In genomic region chr17:80262291-80262690, GRCh38 we compare ENCODE assay signal across 7 cellular contexts. TPM values are rescaled to one million over a fixed set of nuclear protein-coding genes. Genes with fewer than 3 reads are reported as not detected.
DNase-seq lines count a peak whose midpoint lies in the region; ATAC-seq, FAIRE-seq and TF ChIP-seq lines count a peak whose summit lies in the region.

No MANE protein-coding gene starts in this region.

- H3K27ac Mint-ChIP-seq in H9, result peak overlapping the region; percentile 83 to 87 (median 83)

- no peaks in the 10 kb centered on the region for H3K23me2 ChIP-seq in H9 (ENCODE audit: insufficient read length, low read depth, low read length, poor library complexity, severe bottlenecking)

- H4K91ac ChIP-seq in H9 (ENCODE audit: insufficient read length, low read depth, low read length), result no peak overlapping the region

- H3K9me3 ChIP-seq in H9 (ENCODE audit: control insufficient read depth, low read depth, low read length) (no peaks in the 10 kb centered on the region), SK-N-MC (ENCODE audit: low read depth, low read length) (no peaks in the 10 kb centered on the region), skeletal muscle tissue (ENCODE audit: control insufficient read depth in 3 of 3, low read length in 3 of 3) (no peaks in the 10 kb centered on the region)

- H3K36me3 ChIP-seq in SK-N-MC (ENCODE audit: insufficient read depth, low read length) (no peaks in the 10 kb centered on the region), skeletal muscle tissue (ENCODE audit: control insufficient read depth in 3 of 3, insufficient read depth in 3 of 3, low read length in 3 of 3) (peaks cover 4 to 10% (median 8%) of the 10 kb centered on the region in 3 donors)

- H2BK120ac ChIP-seq in H9 (ENCODE audit: low read depth, low read length, poor library complexity, severe bottlenecking), result no peak overlapping the region

- no peak overlapping the region for H3K56ac ChIP-seq in H9 (ENCODE audit: insufficient read length, low read depth, low read length)

- ATAC-seq in HG03025 (IDR thresholded peaks at IDR 0.05; ENCODE audit: low FRiP score, unreplicated experiment), result no peak

- no peak overlapping the region for H2BK15ac ChIP-seq in H9 (ENCODE audit: low read depth, low read length)

- H2BK20ac ChIP-seq in H9 (ENCODE audit: low read depth, low read length, poor library complexity, severe bottlenecking), result no peak overlapping the region

- no peak overlapping the region for H3T11ph ChIP-seq in H9 (ENCODE audit: low read length)

- H3K4me3 ChIP-seq in SK-N-MC (peak overlapping the region; percentile 93; the same call in 1 of the 2 replicates), fibroblast of the aortic adventitia (ENCODE audit: low read depth, low read length) (peak overlapping the region; percentile 81), skeletal muscle tissue (ENCODE audit: low read length in 3 of 3) (peak overlapping the region; percentile 78 to 88 (median 88))

- H3K4me3 Mint-ChIP-seq in H9, result peak overlapping the region; percentile 67 to 88

- H3K14ac ChIP-seq in H9 (ENCODE audit: insufficient read depth, low read length), result no peak overlapping the region

- no peaks in the 10 kb centered on the region for H3K27me3 ChIP-seq in H9 (ENCODE audit: insufficient read depth, low read length)
- H3K27me3 ChIP-seq in skeletal muscle tissue (ENCODE audit: control insufficient read depth in 3 of 3, insufficient read depth in 3 of 3, low read length in 3 of 3), result no peaks in the 10 kb centered on the region

- H3K4me1 Mint-ChIP-seq in H9, result peaks cover 37 to 44% of the 10 kb centered on the region in 2 experiments

- H3K79me1 ChIP-seq in H9 (ENCODE audit: insufficient read depth, low read depth, low read length, poor library complexity, severe bottlenecking), result no peaks in the 10 kb centered on the region

- no peaks in the 10 kb centered on the region for H4K20me1 ChIP-seq in H9 (ENCODE audit: control insufficient read depth, insufficient read depth, insufficient read length)

- no peak for FAIRE-seq in D721Med (lab: Jason Lieb, UNC)

- H3K27me3 Mint-ChIP-seq in H9 (ENCODE audit: low read depth), result no peaks in the 10 kb centered on the region

- no peak overlapping the region for H3K4ac ChIP-seq in H9 (ENCODE audit: low read depth, low read length)

- H2BK12ac ChIP-seq in H9 (ENCODE audit: insufficient read length, low read depth, low read length), result no peak overlapping the region

- no peak overlapping the region for H2AFZ ChIP-seq in H9 (ENCODE audit: low read length)

- peaks cover 13 to 19% (median 14%) of the 10 kb centered on the region in 3 experiments for H3K36me3 Mint-ChIP-seq in H9 (ENCODE audit: insufficient read depth in 1 of 3, low read depth in 3 of 3)

- H3K18ac ChIP-seq in H9 (ENCODE audit: insufficient read length, low read depth, low read length), result no peak overlapping the region

- DNase-seq in H9 (no peak), SK-N-MC (ENCODE audit: low read depth, low spot score) (no peak), fibroblast of the aortic adventitia (ENCODE audit: low read depth) (no peak), NCI-H1417 treated with DMSO at 0.1 percent for 48 hours (lab: John Stamatoyannopoulos, UW) (no peak), D721Med (ENCODE audit: insufficient read length, low spot score) (no peak)

- WGBS in H9 (ENCODE audit: extremely low coverage, insufficient read length, low lambda C conversion rate), result no CpG with 5 or more reads among the region's 3 CpGs

- no peak overlapping the region for H2AK5ac ChIP-seq in H9 (ENCODE audit: insufficient read length, low read length)

- H2BK5ac ChIP-seq in H9 (ENCODE audit: insufficient read length, low read length), result no peak overlapping the region

- no peak for TF ChIP-seq CTCF in H9 (conservative IDR thresholded peaks at IDR 0.05)
- TF ChIP-seq CTCF in fibroblast of the aortic adventitia (IDR thresholded peaks at IDR 0.05; ENCODE audit: insufficient read depth, low read length), result no peak
- TF ChIP-seq CTCF in D721Med (IDR thresholded peaks at IDR 0.05; ENCODE audit: insufficient read depth, missing control alignments), result no peak

- H3K79me2 ChIP-seq in H9 (ENCODE audit: insufficient read depth, low read length), result no peaks in the 10 kb centered on the region

- H3K27ac ChIP-seq in H9 (ENCODE audit: insufficient read length, low read depth, low read length) (peak overlapping the region; percentile 77), SK-N-MC (peak overlapping the region; percentile 42; the same call in 1 of the 2 replicates), skeletal muscle tissue (ENCODE audit: low read depth, low read length) (peak overlapping the region; percentile 91)

- H3K9ac ChIP-seq in H9 (ENCODE audit: extremely low read depth, insufficient read length, low read length) (no peak overlapping the region), SK-N-MC (ENCODE audit: insufficient read length) (no peak overlapping the region), skeletal muscle tissue (ENCODE audit: low read depth in 1 of 3, low read length in 3 of 3) (peak overlapping the region in 2 of 3 donors; percentile 56 to 89)

- H4K5ac ChIP-seq in H9 (ENCODE audit: insufficient read length, low read depth, low read length), result no peak overlapping the region

- no peaks in the 10 kb centered on the region; a peak in 1 of 5 replicates for H3K9me3 Mint-ChIP-seq in H9

- H3K4me1 ChIP-seq in H9 (ENCODE audit: insufficient read depth, low read length) (peaks cover 10% of the 10 kb centered on the region; the same call in 1 of the 2 replicates), skeletal muscle tissue (ENCODE audit: control insufficient read depth in 3 of 3, insufficient read depth in 3 of 3, low read length in 3 of 3) (peaks cover 31 to 40% (median 39%) of the 10 kb centered on the region in 3 donors)

- no peak overlapping the region for H3K23ac ChIP-seq in H9 (ENCODE audit: insufficient read length, low read depth, low read length)

- no peak overlapping the region for H3K4me2 ChIP-seq in H9 (ENCODE audit: insufficient read depth, insufficient read length, low read length)

- no peak overlapping the region for H4K8ac ChIP-seq in H9 (replicated peaks; ENCODE audit: insufficient read length, low read depth, low read length)

RNA-seq across cellular contexts. Expression of gene RNF213, which starts 1.6 kb away (rescaled TPM):
- total RNA-seq in H9 (2021) (32.5 and 34.3 TPM in 2 replicates), fibroblast of the aortic adventitia (ENCODE audit: low replicate concordance) (88.7 and 143 TPM in 2 replicates), skeletal muscle tissue (63.2 TPM)

RNA-seq across cellular contexts. Expression of gene SLC26A11, which starts 42.1 kb away (rescaled TPM):
- total RNA-seq in H9 (2021) (24.0 and 26.5 TPM in 2 replicates), fibroblast of the aortic adventitia (ENCODE audit: low replicate concordance) (8.5 and 12.2 TPM in 2 replicates), skeletal muscle tissue (7.3 TPM)

RNA-seq across cellular contexts. Expression of gene SGSH, which starts 42.2 kb away (rescaled TPM):
- 19.8 and 21.6 TPM in 2 replicates for total RNA-seq in H9 (2021)
- total RNA-seq in fibroblast of the aortic adventitia (ENCODE audit: low replicate concordance), result 17.6 and 80.9 TPM in 2 replicates
- 6.3 TPM for total RNA-seq in skeletal muscle tissue

Comparison
In these comparisons a context has a peak if more than half of its experiments do, and no peak if none do; other contexts are left out.
1. H3K9ac ChIP-seq: peak in skeletal muscle tissue (2 of 3); none in H9 (single experiment) and SK-N-MC (single experiment).
2. Peak in every context shown above with its lines, with median percentiles within 50 percentile points of each other: H3K27ac ChIP-seq and H3K4me3 ChIP-seq.